Comparison of ENCODE assay signal across 13 cellular contexts in the genomic region with DNA sequence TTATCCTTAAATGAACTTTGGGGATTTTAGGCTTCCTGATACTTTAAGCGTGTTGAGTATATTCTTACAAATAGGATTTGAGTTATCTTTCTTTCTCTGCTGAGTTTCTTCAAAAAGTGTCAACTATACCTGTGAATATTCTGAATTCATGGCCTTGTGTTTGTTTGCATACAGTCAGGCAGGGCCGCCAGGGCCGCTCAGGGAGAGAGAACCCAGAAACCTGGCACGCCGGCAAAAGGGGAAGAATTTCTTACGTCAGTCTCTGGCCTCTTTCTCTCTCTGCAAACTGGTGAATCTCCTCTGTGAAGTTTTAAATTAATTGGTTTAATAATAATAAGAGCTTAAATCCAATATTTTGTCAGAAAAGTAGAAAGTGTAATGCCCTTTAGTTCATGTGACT.
"Had no signal": no experiment of that assay in that cellular context is flagged by ENCODE, and none has a peak within 500 bp of the region (broad histone marks: within the 10 kb centered on the region; RNA-seq: fewer than 3 reads in every experiment).

No MANE protein-coding gene starts in this region.

- H3K4me1 ChIP-seq: lower lobe of right lung, spleen had no signal

- DNase-seq: activated CD4-positive, alpha-beta memory T cell treated with anti-CD3 and anti-CD28 coated beads, Interleukin-2, amount 10 ng/mL, durations not matched to agents 7 days and 5 days; activated CD4-positive, alpha-beta T cell treated with anti-CD3 and anti-CD28 coated beads for 4 hours; activated naive CD4-positive, alpha-beta T cell treated with anti-CD3 and anti-CD28 coated beads, Interleukin-2, amount 50 U/mL, for 16 hours; activated T-cell treated with anti-CD3 and anti-CD28 coated beads, Interleukin-2, amount 50 U/mL, for 24 hours; kidney glomerular epithelial cell; lower lobe of right lung; naive thymus-derived CD8-positive, alpha-beta T cell; spleen; stomach; T-helper 2 cell had no signal

- H3K36me3 ChIP-seq: cardiac muscle cell, lower lobe of right lung, spleen, stomach had no signal

- H3K27me3 ChIP-seq: cardiac muscle cell had no signal

- H3K9me3 ChIP-seq: lower lobe of right lung, spleen, stomach had no signal

- ATAC-seq: naive thymus-derived CD8-positive, alpha-beta T cell; SK-N-SH treated with all-trans-retinoic acid at 6 μM for 48 hours had no signal

- H3K4me3 ChIP-seq: cardiac muscle cell, hepatocyte, lower lobe of right lung, spleen, stomach had no signal

- H3K27ac ChIP-seq: cardiac muscle cell, hepatocyte, lower lobe of right lung, spleen had no signal
